Comparison of ENCODE assay signal across 17 cellular contexts in the genomic region with DNA sequence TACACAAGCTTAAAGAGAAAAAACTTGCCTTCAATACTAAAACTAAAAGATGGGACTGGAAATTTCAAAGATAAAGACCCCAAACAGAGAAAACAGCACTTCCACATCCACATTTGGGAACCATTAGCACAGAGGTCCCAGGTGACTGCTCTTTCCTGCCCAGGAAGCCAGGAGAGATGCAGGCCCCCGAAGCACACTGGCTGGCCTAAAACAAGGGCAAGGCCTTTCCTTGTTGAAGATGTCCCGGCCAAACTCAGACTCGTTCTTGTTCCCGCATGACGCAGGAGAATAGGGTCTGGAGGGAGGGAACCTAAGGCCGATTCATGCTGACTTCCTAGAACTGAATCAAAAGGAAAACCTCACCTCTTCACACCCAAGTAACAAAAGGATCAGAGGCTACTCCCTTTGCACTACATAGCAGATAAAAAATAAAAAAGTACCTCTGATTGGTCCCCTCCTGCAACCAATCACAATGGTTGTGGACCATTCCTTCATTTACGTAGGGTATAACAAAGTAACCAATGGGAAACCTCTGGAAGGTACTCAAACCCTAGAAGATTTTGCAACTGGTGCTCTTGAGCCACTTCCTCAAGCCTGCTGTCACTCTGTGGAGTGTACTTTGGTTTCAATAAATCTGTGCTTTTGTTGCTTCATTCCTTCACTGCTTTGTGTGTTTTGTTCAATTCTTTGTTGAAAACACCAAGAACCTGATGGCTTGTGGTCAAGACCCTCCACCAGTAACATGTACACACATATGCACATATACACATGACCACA. TPM values are rescaled to one million over a fixed set of nuclear protein-coding genes. Genes with fewer than 3 reads are reported as not detected.
DNase-seq lines count a peak whose midpoint lies in the region; ATAC-seq and TF ChIP-seq lines count a peak whose summit lies in the region.
"Had no signal": no experiment of that assay in that cellular context is flagged by ENCODE, and none has a peak within 500 bp of the region (broad histone marks: within the 10 kb centered on the region; RNA-seq: fewer than 3 reads in every experiment).

No MANE protein-coding gene starts in this region.

- intact Hi-C loops in heart right ventricle (cut with DNase I) (loop anchor here in 3 of 10 donors (5.0 to 10.0 kb wide), 3 partner anchors 245 to 555 kb away; no protein-coding TSS in a partner anchor), left ventricle myocardium superior (cut with micrococcal nuclease) (loop anchor here (10.0 kb wide), 1 partner anchor 555 kb away; no protein-coding TSS in a partner anchor)

- TF ChIP-seq CTCF in heart right ventricle (IDR thresholded peaks at IDR 0.05) (no peak), NB4 (IDR thresholded peaks at IDR 0.05; ENCODE audit: low read depth, low read length) (no peak)

- H3K27me3 ChIP-seq in heart right ventricle, result no peaks in the 10 kb centered on the region
- H3K27me3 ChIP-seq: BE2C had no signal

- peak overlapping the region in 9 of 10 donors; percentile 17 to 64 (median 30) for H3K27ac ChIP-seq in heart right ventricle
- H3K27ac ChIP-seq: C4-2B had no signal

- H3K36me3 ChIP-seq in heart right ventricle, result peaks cover 0 to 9% (median 0%) of the 10 kb centered on the region in 9 donors
- H3K36me3 ChIP-seq: BE2C had no signal

- TF ChIP-seq POLR2A in NB4 (IDR thresholded peaks at IDR 0.05; ENCODE audit: extremely low read depth, insufficient read length), result no peak

- ATAC-seq in heart right ventricle (peak in 4 of 8 donors; percentile 30 to 34 (median 32)), left ventricle myocardium superior (no peak), GM19467 (IDR thresholded peaks at IDR 0.05; ENCODE audit: unreplicated experiment) (no peak), HG02571 (IDR thresholded peaks at IDR 0.05; ENCODE audit: unreplicated experiment) (no peak), GM21360 (IDR thresholded peaks at IDR 0.05; ENCODE audit: unreplicated experiment) (no peak)

- no peak for DNase-seq in heart right ventricle
- no peak for DNase-seq in left ventricle myocardium superior
- DNase-seq in NB4 (ENCODE audit: low read depth), result peak; percentile 11
- peak; percentile 14 for DNase-seq in dermis blood vessel endothelial cell
- DNase-seq: BE2C; CD4-positive, alpha-beta memory T cell; DMS153; DND-41; GDM1; HCEC 1CT; HFFc6; IMR-90 had no signal

- 68 to 82% methylated on average over 7 of the region's 7 CpGs for WGBS in heart right ventricle, 2 donors

- no peak for TF ChIP-seq RAD21 in Ishikawa (IDR thresholded peaks at IDR 0.05; ENCODE audit: low read depth)

- H3K4me3 ChIP-seq in heart right ventricle, result no peak overlapping the region
- H3K4me3 ChIP-seq in NB4 (ENCODE audit: low read depth, low read length), result no peak overlapping the region

- H3K9me3 ChIP-seq in heart right ventricle, result peaks cover 0 to 7% (median 0%) of the 10 kb centered on the region in 11 donors
- H3K9me3 ChIP-seq: BE2C had no signal

- H3K4me1 ChIP-seq in heart right ventricle, result peaks cover 0 to 21% (median 9%) of the 10 kb centered on the region in 9 donors

- no peak for TF ChIP-seq EP300 in Ishikawa (IDR thresholded peaks at IDR 0.05; ENCODE audit: borderline replicate concordance)

TF ChIP-seq in Ishikawa, 13 proteins besides CTCF, POLR2A, EP300 and RAD21:
- 0 out of 2 replicates have a peak, but pooled peaks have one; percentile 6 for TF ChIP-seq CEBPB (IDR thresholded peaks at IDR 0.05)
- TF ChIP-seq, protein P1, sequence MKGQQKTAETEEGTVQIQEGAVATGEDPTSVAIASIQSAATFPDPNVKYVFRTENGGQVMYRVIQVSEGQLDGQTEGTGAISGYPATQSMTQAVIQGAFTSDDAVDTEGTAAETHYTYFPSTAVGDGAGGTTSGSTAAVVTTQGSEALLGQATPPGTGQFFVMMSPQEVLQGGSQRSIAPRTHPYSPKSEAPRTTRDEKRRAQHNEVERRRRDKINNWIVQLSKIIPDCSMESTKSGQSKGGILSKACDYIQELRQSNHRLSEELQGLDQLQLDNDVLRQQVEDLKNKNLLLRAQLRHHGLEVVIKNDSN (IDR thresholded peaks at IDR 0.05), result no peak
TF ChIP-seq in Ishikawa: peak in this region for 1.

RNA-seq across cellular contexts. Expression of a gene that starts 48.7 kb away (rescaled TPM):
- under 1 TPM in 4 of 10 donors, not detected in 6; 0.15 to 0.23 (median 0.16) TPM for total RNA-seq in heart right ventricle
- under 1 TPM in 1 of 2 donors, not detected in 1; 0.10 TPM for polyA plus RNA-seq in heart right ventricle
- total RNA-seq in left ventricle myocardium superior, result not detected
- not detected in 2 replicates for total RNA-seq in dermis blood vessel endothelial cell

RNA-seq across cellular contexts. Expression of a gene that starts 60.0 kb away (rescaled TPM):
- 10 to 100 TPM; 16.4 to 31.9 (median 19.2) TPM for total RNA-seq in heart right ventricle
- 10 to 100 TPM; 11.1 to 37.8 TPM for polyA plus RNA-seq in heart right ventricle
- 19.8 TPM for total RNA-seq in left ventricle myocardium superior
- 26.4 and 30.4 TPM in 2 replicates for total RNA-seq in dermis blood vessel endothelial cell

Comparison
In these comparisons a context has a peak if more than half of its experiments do, and no peak if none do; other contexts are left out.
1. DNase-seq: peak in NB4 (single experiment) and dermis blood vessel endothelial cell (single experiment); none in heart right ventricle (0 of 2) and left ventricle myocardium superior (single experiment).